Comparison of ENCODE assay signal across 21 cellular contexts in the genomic region with DNA sequence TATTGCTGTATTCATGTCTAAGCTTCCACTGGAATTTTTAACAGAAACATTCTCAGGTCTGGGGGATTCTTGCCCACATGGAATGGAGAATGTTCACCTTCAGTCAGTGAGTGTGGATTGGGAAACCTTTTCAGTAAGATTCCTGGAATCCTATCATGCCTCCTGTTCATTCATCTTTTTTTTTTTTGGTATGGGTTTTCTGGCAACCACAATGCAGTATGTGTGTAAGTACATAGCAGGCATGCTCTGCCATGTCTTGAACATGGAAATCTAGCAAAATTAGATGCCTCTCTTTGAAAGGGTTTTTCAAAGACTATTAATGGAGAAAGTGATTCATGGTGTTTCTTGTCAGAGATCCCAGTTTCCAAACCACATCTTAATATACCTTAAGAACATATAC.
"Had no signal": no experiment of that assay in that cellular context is flagged by ENCODE, and none has a peak within 500 bp of the region (broad histone marks: within the 10 kb centered on the region; RNA-seq: fewer than 3 reads in every experiment).

No MANE protein-coding gene starts in this region.

- H3K4me1 ChIP-seq: gastrocnemius medialis had no signal

- H3K27ac ChIP-seq: dorsolateral prefrontal cortex, esophagus squamous epithelium, gastrocnemius medialis, ovary had no signal

- H3K27me3 ChIP-seq: dorsolateral prefrontal cortex, esophagus squamous epithelium, gastrocnemius medialis, heart left ventricle, ovary had no signal

- FAIRE-seq: islet of Langerhans, urothelium cell line had no signal

- ATAC-seq: activated CD8-positive, alpha-beta T cell treated with anti-CD3 and anti-CD28 coated beads, Interleukin-2, amount 10 ng/mL, durations not matched to agents 7 days and 5 days; activated naive CD4-positive, alpha-beta T cell treated with anti-CD3 and anti-CD28 coated beads, Interleukin-2, amount 50 U/mL, for 72 hours; activated T-cell treated with anti-CD3 and anti-CD28 coated beads, Interleukin-2, amount 50 U/mL, for 72 hours; gastrocnemius medialis; sciatic nerve; stimulated activated effector memory CD8-positive, alpha-beta T cell treated with anti-CD3 and anti-CD28 coated beads, Interleukin-12 subunit alpha, Interleukin-12 subunit beta, amount 100 ng/mL, for 72 hours had no signal

- H3K36me3 ChIP-seq: esophagus squamous epithelium, gastrocnemius medialis, heart left ventricle, ovary had no signal

- DNase-seq: activated B cell treated with CpG ODN at 0.5 μM for 24 hours; activated CD4-positive, alpha-beta T cell treated with anti-CD3 and anti-CD28 coated beads for 48 hours; activated CD8-positive, alpha-beta memory T cell treated with anti-CD3 and anti-CD28 coated beads, Interleukin-2, amount 50 U/mL, for 4 hours; activated CD8-positive, alpha-beta T cell treated with anti-CD3 and anti-CD28 coated beads, Interleukin-2, amount 10 ng/mL, durations not matched to agents 7 days and 5 days; activated gamma-delta T cell; activated T-cell treated with anti-CD3 and anti-CD28 coated beads, Interleukin-2, amount 50 U/mL, for 72 hours; amniotic stem cell; dorsolateral prefrontal cortex; esophagus squamous epithelium; gastrocnemius medialis; heart left ventricle; midbrain; ovary; stimulated activated CD4-positive, alpha-beta T cell treated with anti-CD3 and anti-CD28 coated beads, Interleukin-12 subunit alpha, Interleukin-12 subunit beta, amount 100 ng/mL, for 4 hours; stimulated activated CD4-positive, alpha-beta T cell treated with anti-CD3 and anti-CD28 coated beads, Interleukin-2, amount 100 ng/mL, for 24 hours had no signal

- H3K9me3 ChIP-seq: esophagus squamous epithelium, gastrocnemius medialis, heart left ventricle, ovary had no signal

- H3K4me3 ChIP-seq: dorsolateral prefrontal cortex, esophagus squamous epithelium, gastrocnemius medialis, heart left ventricle, lung, ovary had no signal
